ENCODE assay signal across 8 cellular contexts in genomic region chr7:27697861-27698430, GRCh38. TPM values are rescaled to one million over a fixed set of nuclear protein-coding genes. Genes with fewer than 3 reads are reported as not detected.
A peak's percentile ranks its signal among the peaks of the same experiment; 100 is the strongest.
DNase-seq lines count a peak whose midpoint lies in the region; TF ChIP-seq lines count a peak whose summit lies in the region.

No MANE protein-coding gene starts in this region.

- H3K9me3 Mint-ChIP-seq in activated CD4-positive, alpha-beta memory T cell treated with anti-CD3 and anti-CD28 coated beads, Interleukin-2, amount 10 ng/mL, durations not matched to agents 7 days and 5 days = no peaks in the 10 kb centered on the region
- no peaks in the 10 kb centered on the region for H3K9me3 Mint-ChIP-seq in immature natural killer cell

- in situ Hi-C loops in Caki2 (cut with HindIII; ENCODE audit: low pct_unique_long_range_greater_than_20kb, low sequenced_read_pairs) = no loop called here

- POLR2A ChIA-PET in activated CD4-positive, alpha-beta memory T cell treated with anti-CD3 and anti-CD28 coated beads, Interleukin-2, amount 10 ng/mL, durations not matched to agents 7 days and 5 days (lab: Charles Lee) = no interaction called here

- no peak for TF ChIP-seq CTCF in GM20000 (IDR thresholded peaks at IDR 0.05; ENCODE audit: extremely low read depth, missing control alignments)
- no peak for TF ChIP-seq CTCF in HL-60 (IDR thresholded peaks at IDR 0.05; ENCODE audit: insufficient read depth, low read length)
- no peak for TF ChIP-seq CTCF in neutrophil (IDR thresholded peaks at IDR 0.05)

- DNase-seq in Caki2 (ENCODE audit: low read depth) (peak; percentile 43), GM20000 (ENCODE audit: low spot score) (peak; percentile 36), HL-60 (ENCODE audit: low read depth in 1 of 2, low spot score in 1 of 2) (peak; percentile 53 to 92), DMS79 treated with DMSO at 0.1 percent for 48 hours (lab: John Stamatoyannopoulos, UW) (no peak), COLO668 (lab: John Stamatoyannopoulos, UW; ENCODE audit: unreplicated experiment) (no peak), immature natural killer cell (no peak)
- DNase-seq in activated CD4-positive, alpha-beta memory T cell treated with anti-CD3 and anti-CD28 coated beads, Interleukin-2, amount 10 ng/mL, durations not matched to agents 7 days and 5 days = peak; percentile 26

- H3K4me1 Mint-ChIP-seq in activated CD4-positive, alpha-beta memory T cell treated with anti-CD3 and anti-CD28 coated beads, Interleukin-2, amount 10 ng/mL, durations not matched to agents 7 days and 5 days = peaks cover 5% of the 10 kb centered on the region
- H3K4me1 Mint-ChIP-seq in immature natural killer cell = no peaks in the 10 kb centered on the region

- no peaks in the 10 kb centered on the region for H3K36me3 Mint-ChIP-seq in activated CD4-positive, alpha-beta memory T cell treated with anti-CD3 and anti-CD28 coated beads, Interleukin-2, amount 10 ng/mL, durations not matched to agents 7 days and 5 days (ENCODE audit: low read depth)
- H3K36me3 Mint-ChIP-seq in immature natural killer cell = no peaks in the 10 kb centered on the region

- peaks cover 29 to 30% of the 10 kb centered on the region in 2 experiments for H3K4me1 ChIP-seq in neutrophil (ENCODE audit: control insufficient read depth in 1 of 2, insufficient read depth in 1 of 2, low read depth in 1 of 2, low read length in 1 of 2)

- H3K27me3 ChIP-seq in HL-60 (ENCODE audit: insufficient read depth, poor library complexity, severe bottlenecking) (no peaks in the 10 kb centered on the region), neutrophil (no peaks in the 10 kb centered on the region)

- H3K27ac Mint-ChIP-seq in activated CD4-positive, alpha-beta memory T cell treated with anti-CD3 and anti-CD28 coated beads, Interleukin-2, amount 10 ng/mL, durations not matched to agents 7 days and 5 days = no peak overlapping the region
- no peak overlapping the region for H3K27ac Mint-ChIP-seq in immature natural killer cell

- H3K27me3 Mint-ChIP-seq in activated CD4-positive, alpha-beta memory T cell treated with anti-CD3 and anti-CD28 coated beads, Interleukin-2, amount 10 ng/mL, durations not matched to agents 7 days and 5 days = peaks cover 3% of the 10 kb centered on the region
- H3K27me3 Mint-ChIP-seq in immature natural killer cell (ENCODE audit: low read depth in 3 of 3) = peaks cover 1 to 20% (median 11%) of the 10 kb centered on the region in 3 donors

- no peak overlapping the region for H3K4me3 ChIP-seq in HL-60 (replicated peaks; ENCODE audit: insufficient read depth, low read length)
- peak overlapping the region; percentile 2 to 18 for H3K4me3 ChIP-seq in neutrophil (ENCODE audit: low read depth in 1 of 2, low read length in 1 of 2)

- H3K27ac ChIP-seq in HL-60 (replicated peaks) (peak overlapping the region; percentile 82), neutrophil (peak overlapping the region; percentile 90)

- no peaks in the 10 kb centered on the region for H3K9me3 ChIP-seq in neutrophil

- no peak overlapping the region for H3K4me3 Mint-ChIP-seq in activated CD4-positive, alpha-beta memory T cell treated with anti-CD3 and anti-CD28 coated beads, Interleukin-2, amount 10 ng/mL, durations not matched to agents 7 days and 5 days
- no peak overlapping the region for H3K4me3 Mint-ChIP-seq in immature natural killer cell

- CTCF ChIA-PET in activated CD4-positive, alpha-beta memory T cell treated with anti-CD3 and anti-CD28 coated beads, Interleukin-2, amount 10 ng/mL, durations not matched to agents 7 days and 5 days (lab: Charles Lee) = interaction anchor here (0.5 to 1.4 kb wide), 2 partner anchors 10 to 913 kb away, joined by 3 read pairs; no protein-coding TSS in a partner anchor

- no peaks in the 10 kb centered on the region for H3K36me3 ChIP-seq in neutrophil

RNA-seq across cellular contexts. Expression of gene HIBADH, which starts 35.3 kb away (rescaled TPM):
- 171 and 192 TPM in 2 replicates for total RNA-seq in Caki2 (2014; rRNA removed; shearing (Covaris generic); ENCODE audit: low replicate concordance)
- 10 to 100 TPM; 13.1 to 13.3 TPM for total RNA-seq in activated CD4-positive, alpha-beta memory T cell treated with anti-CD3 and anti-CD28 coated beads, Interleukin-2, amount 10 ng/mL, durations not matched to agents 7 days and 5 days
- 10 to 100 TPM; 24.9 to 41.1 (median 28.4) TPM for polyA plus RNA-seq in immature natural killer cell

RNA-seq across cellular contexts. Expression of gene TAX1BP1, which starts 42.0 kb away (rescaled TPM):
- total RNA-seq in Caki2 (2014; rRNA removed; shearing (Covaris generic); ENCODE audit: low replicate concordance) = 29.7 and 42.8 TPM in 2 replicates
- 10 to 100 TPM; 76.5 to 80.0 TPM for total RNA-seq in activated CD4-positive, alpha-beta memory T cell treated with anti-CD3 and anti-CD28 coated beads, Interleukin-2, amount 10 ng/mL, durations not matched to agents 7 days and 5 days
- polyA plus RNA-seq in immature natural killer cell = 100 to 1,000 TPM in 2 of 3 donors, 10 to 100 TPM in 1; 86.9 to 119 (median 114) TPM

Comparison
In these comparisons a context has a peak if more than half of its experiments do, and no peak if none do; other contexts are left out.
1. DNase-seq: peak in Caki2 (single experiment), GM20000 (single experiment), HL-60 (2 of 2) and activated CD4-positive, alpha-beta memory T cell treated with anti-CD3 and anti-CD28 coated beads, Interleukin-2, amount 10 ng/mL, durations not matched to agents 7 days and 5 days (single experiment); none in DMS79 treated with DMSO at 0.1 percent for 48 hours (single experiment), COLO668 (single experiment) and immature natural killer cell (0 of 3).
2. RNA of gene HIBADH, which starts 35.3 kb away (total RNA-seq): 171 to 192 TPM in Caki2; 13.1 to 13.3 TPM in activated CD4-positive, alpha-beta memory T cell treated with anti-CD3 and anti-CD28 coated beads, Interleukin-2, amount 10 ng/mL, durations not matched to agents 7 days and 5 days; every median in the first group is over 10 times any median in the second.